30 cellular contexts compared by ENCODE assay signal in genomic region chr20:46491354-46491753, GRCh38. TPM values are rescaled to one million over a fixed set of nuclear protein-coding genes. Genes with fewer than 3 reads are reported as not detected.
"Had no signal": no experiment of that assay in that cellular context is flagged by ENCODE, and none has a peak within 500 bp of the region (broad histone marks: within the 10 kb centered on the region; RNA-seq: fewer than 3 reads in every experiment).

No MANE protein-coding gene starts in this region.

- DNase-seq: stimulated activated CD4-positive, alpha-beta T cell treated with anti-CD3 and anti-CD28 coated beads, Interleukin-2, amount 100 ng/mL, for 48 hours; stimulated activated CD4-positive, alpha-beta T cell treated with anti-CD3 and anti-CD28 coated beads, Interleukin-4, amount 100 ng/mL, for 1 hour; stimulated activated CD4-positive, alpha-beta T cell treated with anti-CD3 and anti-CD28 coated beads, Interleukin-4, amount 100 ng/mL, for 24 hours; stimulated activated CD4-positive, alpha-beta T cell treated with anti-CD3 and anti-CD28 coated beads, Interleukin-4, amount 100 ng/mL, for 4 hours; stimulated activated CD8-positive, alpha-beta memory T cell treated with anti-CD3 and anti-CD28 coated beads, Interleukin-4, amount 100 ng/mL, for 48 hours; stimulated activated naive B cell treated with anti-CD40 and anti-IgM and Interleukin-4, amounts not matched to agents 10 μg/mL and 1 μg/mL and 100 μg/mL, for 72 hours; stimulated activated naive CD4-positive, alpha-beta T cell; stimulated activated naive CD4-positive, alpha-beta T cell treated with Interleukin-2 at 50 U/mL for 16 hours; stimulated activated naive CD8-positive, alpha-beta T cell treated with anti-CD3 and anti-CD28 coated beads, Interleukin-15, amount 100 ng/mL, for 72 hours; stimulated activated naive CD8-positive, alpha-beta T cell treated with anti-CD3 and anti-CD28 coated beads, Interleukin-15, Interleukin-2, amounts not matched to agents 100 U/mL and 50 U/mL, for 24 hours; stomach; substantia nigra; testis; thyroid gland; tibial artery; transverse colon; trophoblast cell; upper lobe of left lung; upper lobe of right lung; uterus had no signal

- H3K27ac ChIP-seq: stomach, suprapubic skin, testis, thoracic aorta, thyroid gland, tibial artery, tibial nerve, transverse colon, upper lobe of left lung, upper lobe of right lung, uterus, vagina had no signal

- H3K4me1 ChIP-seq: stomach, suprapubic skin, testis, thyroid gland, tibial artery, tibial nerve, transverse colon, upper lobe of left lung, upper lobe of right lung, uterus, vagina had no signal

- ATAC-seq: stimulated activated effector memory CD8-positive, alpha-beta T cell treated with anti-CD3 and anti-CD28 coated beads, Interleukin-12 subunit alpha, Interleukin-12 subunit beta, amount 100 ng/mL, for 72 hours; stimulated activated memory B cell treated with anti-CD40 and anti-IgM and Interleukin-4, amounts not matched to agents 10 μg/mL and 1 μg/mL and 100 μg/mL, for 72 hours; stimulated activated naive B cell treated with anti-CD40 and anti-IgM and Interleukin-4, amounts not matched to agents 10 μg/mL and 1 μg/mL and 100 μg/mL, for 72 hours; stimulated activated naive CD8-positive, alpha-beta T cell treated with anti-CD3 and anti-CD28 coated beads, Interleukin-15, amount 100 ng/mL, for 72 hours; stimulated activated naive CD8-positive, alpha-beta T cell treated with anti-CD3 and anti-CD28 coated beads, Interleukin-15, Interleukin-2, amounts not matched to agents 100 U/mL and 50 U/mL, for 24 hours; upper lobe of right lung had no signal

- H3K9me3 ChIP-seq: suprapubic skin, testis, thoracic aorta, thyroid gland, tibial artery, tibial nerve, transverse colon, upper lobe of right lung, uterus, vagina had no signal

- H3K27me3 ChIP-seq: testis, thyroid gland, tibial nerve, upper lobe of left lung, uterus, vagina had no signal

- H3K4me3 ChIP-seq: stomach, suprapubic skin, testis, thoracic aorta, thyroid gland, tibial artery, tibial nerve, transverse colon, upper lobe of left lung, upper lobe of right lung, uterus, vagina had no signal

- H3K36me3 ChIP-seq: suprapubic skin, thoracic aorta, thyroid gland, transverse colon, upper lobe of left lung, upper lobe of right lung, uterus, vagina had no signal

RNA-seq across cellular contexts. Expression of gene OCSTAMP, which starts 59.1 kb away (rescaled TPM):
- total RNA-seq: stomach, subcutaneous adipose tissue, suprapubic skin, temporal lobe, thoracic aorta, thyroid gland, tibial nerve, transverse colon, upper lobe of left lung, ureter, urinary bladder, uterus, vagina had no signal
- polyA plus RNA-seq: stomach, urinary bladder had no signal
